Comparison of ENCODE assay signal across 1 cellular context in genomic region chr5:10283927-10284635, GRCh38.
TF ChIP-seq lines count a peak whose summit lies in the region.

No MANE protein-coding gene starts in this region.

TF ChIP-seq in HepG2, 621 proteins besides CTCF, POLR2A, EP300 and RAD21 (continued from another document):
- TF ChIP-seq ZBTB49 (CRISPR knock-in tag; IDR thresholded peaks at IDR 0.05; ENCODE audit: borderline replicate concordance) (no peak), AKAP8 (CRISPR knock-in tag; IDR thresholded peaks at IDR 0.05) (no peak), ZNF687 (CRISPR knock-in tag; IDR thresholded peaks at IDR 0.05) (peak; percentile 58), ZMYM4 (CRISPR knock-in tag; IDR thresholded peaks at IDR 0.05) (peak; percentile 59), ZMYM3 (CRISPR knock-in tag; IDR thresholded peaks at IDR 0.05) (no peak), GABPB1 (CRISPR knock-in tag; IDR thresholded peaks at IDR 0.05) (peak; percentile 30; the same call in 1 of the 2 replicates), ZSCAN31 (CRISPR knock-in tag; IDR thresholded peaks at IDR 0.05; ENCODE audit: low read depth) (no peak), PITX1 (CRISPR knock-in tag; IDR thresholded peaks at IDR 0.05) (no peak), SKIL (CRISPR knock-in tag; IDR thresholded peaks at IDR 0.05; ENCODE audit: borderline replicate concordance) (no peak), MZF1 (CRISPR knock-in tag; IDR thresholded peaks at IDR 0.05; ENCODE audit: borderline replicate concordance) (no peak), HDAC2 (CRISPR knock-in tag; IDR thresholded peaks at IDR 0.05) (no peak), SUZ12 (IDR thresholded peaks at IDR 0.05; ENCODE audit: low read depth, low read length) (no peak), ZNF879 (CRISPR knock-in tag; IDR thresholded peaks at IDR 0.05) (no peak), NKX3-1 (CRISPR knock-in tag; IDR thresholded peaks at IDR 0.05) (no peak), ESRRA (CRISPR knock-in tag; IDR thresholded peaks at IDR 0.05; ENCODE audit: low read depth) (no peak), ZNF850 (CRISPR knock-in tag; conservative IDR thresholded peaks at IDR 0.05) (no peak), ZNF329 (CRISPR knock-in tag; IDR thresholded peaks at IDR 0.05; ENCODE audit: low read depth) (no peak), WIZ (CRISPR knock-in tag; IDR thresholded peaks at IDR 0.05) (no peak), STAG1 (CRISPR knock-in tag; IDR thresholded peaks at IDR 0.05) (peak; percentile 82), XRCC5 (optimal IDR thresholded peaks at IDR 0.05; ENCODE audit: low read length) (peak; percentile 79), NPAS2 (CRISPR knock-in tag; IDR thresholded peaks at IDR 0.05; ENCODE audit: borderline replicate concordance) (no peak), PHB2 (IDR thresholded peaks at IDR 0.05; ENCODE audit: partially characterized antibody) (no peak), AHR (CRISPR knock-in tag; IDR thresholded peaks at IDR 0.05) (no peak), SNAPC5 (CRISPR knock-in tag; IDR thresholded peaks at IDR 0.05; ENCODE audit: borderline replicate concordance) (no peak), FOXM1 (CRISPR knock-in tag; IDR thresholded peaks at IDR 0.05) (no peak), ZNF512B (CRISPR knock-in tag; IDR thresholded peaks at IDR 0.05; ENCODE audit: borderline replicate concordance) (no peak), NONO (IDR thresholded peaks at IDR 0.05) (no peak), NONO (CRISPR knock-in tag; conservative IDR thresholded peaks at IDR 0.05) (no peak), BORCS8-MEF2B (CRISPR knock-in tag; IDR thresholded peaks at IDR 0.05) (no peak), ZSCAN30 (CRISPR knock-in tag; IDR thresholded peaks at IDR 0.05) (0 out of 2 replicates have a peak, but pooled peaks have one; percentile 55), ZNF512 (CRISPR knock-in tag; IDR thresholded peaks at IDR 0.05) (no peak), KLF6 (CRISPR knock-in tag; IDR thresholded peaks at IDR 0.05) (no peak), KDM5A (IDR thresholded peaks at IDR 0.05; ENCODE audit: borderline replicate concordance, low read length) (no peak), SOX5 (CRISPR knock-in tag; IDR thresholded peaks at IDR 0.05; ENCODE audit: borderline replicate concordance) (peak; percentile 61; the same call in 1 of the 2 replicates), CBX5 (CRISPR knock-in tag; IDR thresholded peaks at IDR 0.05; ENCODE audit: borderline replicate concordance) (no peak), ZNF160 (CRISPR knock-in tag; IDR thresholded peaks at IDR 0.05) (no peak), ZFP1 (CRISPR knock-in tag; IDR thresholded peaks at IDR 0.05) (no peak), ETV5 (CRISPR knock-in tag; IDR thresholded peaks at IDR 0.05; ENCODE audit: borderline replicate concordance) (0 out of 2 replicates have a peak, but pooled peaks have one; percentile 15), ZNF550 (CRISPR knock-in tag; IDR thresholded peaks at IDR 0.05; ENCODE audit: borderline replicate concordance) (no peak), ZNF530 (CRISPR knock-in tag; IDR thresholded peaks at IDR 0.05; ENCODE audit: low read depth) (no peak), UBTF (CRISPR knock-in tag; IDR thresholded peaks at IDR 0.05) (no peak), ZNF629 (CRISPR knock-in tag; conservative IDR thresholded peaks at IDR 0.05) (no peak), GLI4 (CRISPR knock-in tag; IDR thresholded peaks at IDR 0.05; ENCODE audit: borderline replicate concordance) (no peak), ZSCAN12 (CRISPR knock-in tag; IDR thresholded peaks at IDR 0.05) (no peak), IRF1 (CRISPR knock-in tag; IDR thresholded peaks at IDR 0.05; ENCODE audit: low read depth) (no peak), ZBTB4 (CRISPR knock-in tag; IDR thresholded peaks at IDR 0.05; ENCODE audit: borderline replicate concordance) (peak; percentile 85; the same call in 1 of the 2 replicates), ZFP82 (CRISPR knock-in tag; IDR thresholded peaks at IDR 0.05; ENCODE audit: borderline replicate concordance) (no peak), SMAD3 (CRISPR knock-in tag; IDR thresholded peaks at IDR 0.05) (0 out of 2 replicates have a peak, but pooled peaks have one; percentile 32), ARNT (IDR thresholded peaks at IDR 0.05) (no peak)
